Comparison of ENCODE assay signal across 9 cellular contexts in genomic region chr18:25921677-25922421, GRCh38.
DNase-seq lines count a peak whose midpoint lies in the region; ATAC-seq and TF ChIP-seq lines count a peak whose summit lies in the region.
"Had no signal": no experiment of that assay in that cellular context is flagged by ENCODE, and none has a peak within 500 bp of the region (broad histone marks: within the 10 kb centered on the region; RNA-seq: fewer than 3 reads in every experiment).

No MANE protein-coding gene starts in this region.

- H3K36me3 ChIP-seq in vagina: no peaks in the 10 kb centered on the region

- no peak overlapping the region for H3K4me3 ChIP-seq in vagina

- no peak overlapping the region for H3K4me3 Mint-ChIP-seq in T-cell
- H3K4me3 Mint-ChIP-seq in central memory CD8-positive, alpha-beta T cell: no peak overlapping the region
- H3K4me3 Mint-ChIP-seq in nephron progenitor cell: no peak overlapping the region
- H3K4me3 Mint-ChIP-seq: activated naive CD4-positive, alpha-beta T cell treated with anti-CD3 and anti-CD28 coated beads, Interleukin-2, amount 50 U/mL, for 24 hours had no signal

- POLR2A ChIA-PET in T-cell (lab: Charles Lee): no interaction called here

- H3K9me3 ChIP-seq in vagina: no peaks in the 10 kb centered on the region

- no peak for TF ChIP-seq POLR2A in vagina (IDR thresholded peaks at IDR 0.05)

- H3K4me1 ChIP-seq in vagina: no peaks in the 10 kb centered on the region

- H3K9me3 Mint-ChIP-seq in T-cell (no peaks in the 10 kb centered on the region), nephron progenitor cell (no peaks in the 10 kb centered on the region)
- H3K9me3 Mint-ChIP-seq in central memory CD8-positive, alpha-beta T cell: no peaks in the 10 kb centered on the region
- H3K9me3 Mint-ChIP-seq: activated naive CD4-positive, alpha-beta T cell treated with anti-CD3 and anti-CD28 coated beads, Interleukin-2, amount 50 U/mL, for 24 hours had no signal

- H3K27me3 Mint-ChIP-seq in T-cell (peaks cover 0 to 3% of the 10 kb centered on the region in 2 donors), nephron progenitor cell (ENCODE audit: low read depth, poor library complexity) (peaks cover 4% of the 10 kb centered on the region)
- no peaks in the 10 kb centered on the region for H3K27me3 Mint-ChIP-seq in central memory CD8-positive, alpha-beta T cell

- H3K36me3 Mint-ChIP-seq in T-cell (no peaks in the 10 kb centered on the region), nephron progenitor cell (ENCODE audit: low read depth) (no peaks in the 10 kb centered on the region)
- H3K36me3 Mint-ChIP-seq in central memory CD8-positive, alpha-beta T cell (ENCODE audit: insufficient read depth): no peaks in the 10 kb centered on the region
- H3K36me3 Mint-ChIP-seq: activated naive CD4-positive, alpha-beta T cell treated with anti-CD3 and anti-CD28 coated beads, Interleukin-2, amount 50 U/mL, for 24 hours had no signal

- H3K27ac Mint-ChIP-seq in T-cell (no peak overlapping the region), nephron progenitor cell (no peak overlapping the region)
- H3K27ac Mint-ChIP-seq in central memory CD8-positive, alpha-beta T cell (ENCODE audit: low read depth): no peak overlapping the region
- H3K27ac Mint-ChIP-seq: activated naive CD4-positive, alpha-beta T cell treated with anti-CD3 and anti-CD28 coated beads, Interleukin-2, amount 50 U/mL, for 24 hours had no signal

- peak; percentile 35 for TF ChIP-seq CTCF in nephron progenitor cell (IDR thresholded peaks at IDR 0.05)
- TF ChIP-seq CTCF in vagina (IDR thresholded peaks at IDR 0.05): no peak

- DNase-seq in EH (ENCODE audit: low read depth) (peak; percentile 14), Kasumi-1 (lab: John Stamatoyannopoulos, UW) (peak; percentile 59 to 64), T-cell (peak in 29 of 34 experiments; percentile 3 to 34 (median 14)), nephron progenitor cell (no peak), vagina (ENCODE audit: extremely low spot score in 2 of 2) (no peak), C1 segment of cervical spinal cord (lab: John Stamatoyannopoulos, UW) (no peak)
- DNase-seq in central memory CD8-positive, alpha-beta T cell (ENCODE audit: low spot score in 2 of 2): peak in 1 of 2 donors; percentile 33

- intact Hi-C loops in vagina (cut with DNase I): no loop called here

- no peaks in the 10 kb centered on the region for H3K27me3 ChIP-seq in vagina

- CTCF ChIA-PET in T-cell (lab: Charles Lee): interaction anchor here in 1 of 2 donors (0.6 kb wide), 1 partner anchor 416 kb away, joined by 3 read pairs; no protein-coding TSS in a partner anchor

- ATAC-seq in GM21367 (IDR thresholded peaks at IDR 0.05; ENCODE audit: unreplicated experiment) (peak; percentile 83), T-cell (replicated peaks in 1 of 4) (peak in 2 of 4 experiments; percentile 22 to 30)
- ATAC-seq in central memory CD8-positive, alpha-beta T cell (replicated peaks; ENCODE audit: extremely low read depth, poor library complexity, severe bottlenecking): peak; percentile 24

- H3K4me1 Mint-ChIP-seq in T-cell (no peaks in the 10 kb centered on the region), nephron progenitor cell (no peaks in the 10 kb centered on the region)
- peaks cover 10% of the 10 kb centered on the region for H3K4me1 Mint-ChIP-seq in central memory CD8-positive, alpha-beta T cell
- H3K4me1 Mint-ChIP-seq: activated naive CD4-positive, alpha-beta T cell treated with anti-CD3 and anti-CD28 coated beads, Interleukin-2, amount 50 U/mL, for 24 hours had no signal

- H3K27ac ChIP-seq in vagina: no peak overlapping the region

Comparison
In these comparisons a context has a peak if more than half of its experiments do, and no peak if none do; other contexts are left out.
1. DNase-seq: peak in EH (single experiment), Kasumi-1 (2 of 2) and T-cell (29 of 34); none in nephron progenitor cell (single experiment), vagina (0 of 2) and C1 segment of cervical spinal cord (0 of 14).